8 cellular contexts compared by ENCODE assay signal in genomic region chr20:51306521-51307358, GRCh38.
DNase-seq lines count a peak whose midpoint lies in the region; ATAC-seq and TF ChIP-seq lines count a peak whose summit lies in the region.

No MANE protein-coding gene starts in this region.

- no peaks in the 10 kb centered on the region for H3K4me1 ChIP-seq in MM.1S (ENCODE audit: low read length)

- no peak overlapping the region for H3K4me3 Mint-ChIP-seq in activated naive CD8-positive, alpha-beta T cell treated with anti-CD3 and anti-CD28 coated beads for 36 hours

- peaks cover 8% of the 10 kb centered on the region for H3K27me3 Mint-ChIP-seq in activated naive CD8-positive, alpha-beta T cell treated with anti-CD3 and anti-CD28 coated beads for 36 hours

- H3K36me3 Mint-ChIP-seq in activated naive CD8-positive, alpha-beta T cell treated with anti-CD3 and anti-CD28 coated beads for 36 hours, result no peaks in the 10 kb centered on the region

- no peaks in the 10 kb centered on the region for H3K79me2 ChIP-seq in MM.1S (ENCODE audit: low read length)

- H3K27ac Mint-ChIP-seq in activated naive CD8-positive, alpha-beta T cell treated with anti-CD3 and anti-CD28 coated beads for 36 hours, result no peak overlapping the region

- H3K36me3 ChIP-seq in MM.1S (replicated peaks; ENCODE audit: insufficient read depth, low read length), result no peaks in the 10 kb centered on the region

- H2AFZ ChIP-seq in MM.1S (ENCODE audit: low read length), result 0 out of 2 replicates have a peak overlapping the region, but pooled peaks have one; percentile 11

- H3F3A ChIP-seq in MM.1S (ENCODE audit: insufficient read depth, low read length), result no peaks in the 10 kb centered on the region

- H3K4me1 Mint-ChIP-seq in activated naive CD8-positive, alpha-beta T cell treated with anti-CD3 and anti-CD28 coated beads for 36 hours, result no peaks in the 10 kb centered on the region

- no peaks in the 10 kb centered on the region for H3K9me2 ChIP-seq in MM.1S (replicated peaks; ENCODE audit: insufficient read depth, low read length)

- H3K9me3 ChIP-seq in MM.1S (replicated peaks; ENCODE audit: insufficient read depth, low read length), result no peaks in the 10 kb centered on the region

- TF ChIP-seq CTCF in AG09309 (IDR thresholded peaks at IDR 0.05; ENCODE audit: control insufficient read depth, insufficient read depth, low read depth, low read length, missing control alignments), result peak; percentile 94
- peak; percentile 90 for TF ChIP-seq CTCF in MM.1S (IDR thresholded peaks at IDR 0.05; ENCODE audit: low read length)

- H3K9ac ChIP-seq in MM.1S (ENCODE audit: low read length), result no peak overlapping the region

- peak overlapping the region; percentile 8 for H3K4me2 ChIP-seq in MM.1S (ENCODE audit: low read depth, low read length)

- DNase-seq in AG09309 (ENCODE audit: low read depth) (no peak), MM.1S (peak; percentile 68), SW 1271 (lab: John Stamatoyannopoulos, UW) (peak; percentile 38 to 72), left cardiac atrium (peak; percentile 77), renal cortical epithelial cell (ENCODE audit: low read depth) (peak; percentile 9)
- DNase-seq in activated naive CD8-positive, alpha-beta T cell treated with anti-CD3 and anti-CD28 coated beads for 36 hours, result peak; percentile 74

- intact Hi-C loops in left cardiac atrium (cut with DNase I), result loop anchor here (2.0 to 10.0 kb wide), 4 partner anchors 82 to 512 kb away; partner anchors contain the start of gene BCAS4 (in 1 of the 2)

- H3K9me3 Mint-ChIP-seq in activated naive CD8-positive, alpha-beta T cell treated with anti-CD3 and anti-CD28 coated beads for 36 hours, result no peaks in the 10 kb centered on the region

- no peaks in the 10 kb centered on the region for H4K20me1 ChIP-seq in MM.1S (ENCODE audit: insufficient read depth, low read length)

- H3K4me3 ChIP-seq in AG09309 (ENCODE audit: control insufficient read depth, low read depth, low read length) (no peak overlapping the region), MM.1S (ENCODE audit: low read length) (no peak overlapping the region)

- ATAC-seq in GM19351 (IDR thresholded peaks at IDR 0.05; ENCODE audit: unreplicated experiment) (peak; percentile 81), left cardiac atrium (peak; percentile 92 to 97), HG02610 (IDR thresholded peaks at IDR 0.05; ENCODE audit: unreplicated experiment) (no peak)

- H3K27ac ChIP-seq in MM.1S (ENCODE audit: low read length), result no peak overlapping the region

- H3K27me3 ChIP-seq in MM.1S (replicated peaks; ENCODE audit: insufficient read depth, low read length), result no peaks in the 10 kb centered on the region
